Comparison of ENCODE assay signal across 23 cellular contexts in genomic region chr9:136921718-136922117, GRCh38. TPM values are rescaled to one million over a fixed set of nuclear protein-coding genes. Genes with fewer than 3 reads are reported as not detected.
DNase-seq lines count a peak whose midpoint lies in the region; ATAC-seq and TF ChIP-seq lines count a peak whose summit lies in the region.
"Had no signal": no experiment of that assay in that cellular context is flagged by ENCODE, and none has a peak within 500 bp of the region (broad histone marks: within the 10 kb centered on the region; RNA-seq: fewer than 3 reads in every experiment).

No MANE protein-coding gene starts in this region.

- H3K4me1 ChIP-seq in right cardiac atrium (ENCODE audit: control insufficient read depth, insufficient read depth, low read length) (no peaks in the 10 kb centered on the region), tibial artery (peaks cover 0 to 53% (median 38%) of the 10 kb centered on the region in 4 donors)

- H3K36me3 ChIP-seq in tibial artery = peaks cover 7 to 63% (median 32%) of the 10 kb centered on the region in 3 donors

- intact Hi-C loops in activated T-helper 1 cell treated with anti-CD3 and anti-CD28 coated beads, Interleukin-12 subunit alpha, Interleukin-12 subunit beta, Interleukin-2, Interleukin-4 antibody, amounts not matched to agents 30 ng/mL and 10 ng/mL and 1 ng/mL, durations not matched to agents 14 hours and 24 hours and 36 hours (cut with micrococcal nuclease) = no loop called here
- intact Hi-C loops in Right ventricle myocardium superior (cut with DNase I) = no loop called here
- intact Hi-C loops in right cardiac atrium (cut with DNase I) = no loop called here
- intact Hi-C loops in tibial artery (cut with DNase I; ENCODE audit: low total_unique reads) = no loop called here

- H3K9me3 ChIP-seq in right cardiac atrium (ENCODE audit: control insufficient read depth, low read length) (no peaks in the 10 kb centered on the region), tibial artery (no peaks in the 10 kb centered on the region)
- H3K9me3 ChIP-seq: SJSA1 had no signal

- H3K4me1 Mint-ChIP-seq in activated T-helper 1 cell treated with anti-CD3 and anti-CD28 coated beads, Interleukin-12 subunit alpha, Interleukin-12 subunit beta, Interleukin-2, Interleukin-4 antibody, amounts not matched to agents 30 ng/mL and 10 ng/mL and 1 ng/mL, durations not matched to agents 14 hours and 24 hours and 36 hours (ENCODE audit: low read depth) = no peaks in the 10 kb centered on the region

- ATAC-seq in Right ventricle myocardium superior (ENCODE audit: poor library complexity) (peak; percentile 84), right cardiac atrium (peak; percentile 49 to 52), GM19455 (IDR thresholded peaks at IDR 0.05; ENCODE audit: unreplicated experiment) (no peak), GM18867 (IDR thresholded peaks at IDR 0.05; ENCODE audit: unreplicated experiment) (no peak)
- ATAC-seq: HCT116, PC-3 had no signal

- peak overlapping the region; percentile 14 for H3K27ac ChIP-seq in right cardiac atrium (ENCODE audit: low read length)
- H3K27ac ChIP-seq in tibial artery = peak overlapping the region; percentile 78 to 92
- H3K27ac ChIP-seq: C4-2B, GM23248, KMS-11, SJSA1 had no signal

- H3K9me3 Mint-ChIP-seq in activated T-helper 1 cell treated with anti-CD3 and anti-CD28 coated beads, Interleukin-12 subunit alpha, Interleukin-12 subunit beta, Interleukin-2, Interleukin-4 antibody, amounts not matched to agents 30 ng/mL and 10 ng/mL and 1 ng/mL, durations not matched to agents 14 hours and 24 hours and 36 hours = no peaks in the 10 kb centered on the region

- no peak overlapping the region for H3K4me3 Mint-ChIP-seq in activated T-helper 1 cell treated with anti-CD3 and anti-CD28 coated beads, Interleukin-12 subunit alpha, Interleukin-12 subunit beta, Interleukin-2, Interleukin-4 antibody, amounts not matched to agents 30 ng/mL and 10 ng/mL and 1 ng/mL, durations not matched to agents 14 hours and 24 hours and 36 hours

- no peak for DNase-seq in activated T-helper 1 cell treated with anti-CD3 and anti-CD28 coated beads, Interleukin-12 subunit alpha, Interleukin-12 subunit beta, Interleukin-2, Interleukin-4 antibody, amounts not matched to agents 30 ng/mL and 10 ng/mL and 1 ng/mL, durations not matched to agents 14 hours and 24 hours and 36 hours (ENCODE audit: low spot score)
- DNase-seq in Right ventricle myocardium superior (peak; percentile 66), right cardiac atrium (peak in 2 of 3 donors; percentile 14 to 51), tibial artery (peak in 1 of 2 donors; percentile 89), NCI-H524 (lab: John Stamatoyannopoulos, UW) (no peak), SIG-M5 treated with dmso at 0.1 percent for 504 hours (lab: John Stamatoyannopoulos, UW; ENCODE audit: unreplicated experiment) (no peak)
- DNase-seq: AML-193, DMS79 treated with DMSO at 0.1 percent for 48 hours, GM23248, MV-4-11, NCI-H1417 treated with DMSO at 0.1 percent for 48 hours, NCI-H187 treated with DMSO at 0.1 percent for 48 hours, NCI-H226, NCI-H526, PC-3, RPMI8226 had no signal

- H3K27me3 ChIP-seq in right cardiac atrium (ENCODE audit: control insufficient read depth, insufficient read depth) (no peaks in the 10 kb centered on the region), tibial artery (no peaks in the 10 kb centered on the region)
- H3K27me3 ChIP-seq: SJSA1 had no signal

- peak overlapping the region; percentile 29 for H3K27ac Mint-ChIP-seq in activated T-helper 1 cell treated with anti-CD3 and anti-CD28 coated beads, Interleukin-12 subunit alpha, Interleukin-12 subunit beta, Interleukin-2, Interleukin-4 antibody, amounts not matched to agents 30 ng/mL and 10 ng/mL and 1 ng/mL, durations not matched to agents 14 hours and 24 hours and 36 hours

- WGBS in right cardiac atrium = 48% methylated on average over 10 of the region's 10 CpGs

- peaks cover 38% of the 10 kb centered on the region for H3K36me3 Mint-ChIP-seq in activated T-helper 1 cell treated with anti-CD3 and anti-CD28 coated beads, Interleukin-12 subunit alpha, Interleukin-12 subunit beta, Interleukin-2, Interleukin-4 antibody, amounts not matched to agents 30 ng/mL and 10 ng/mL and 1 ng/mL, durations not matched to agents 14 hours and 24 hours and 36 hours (ENCODE audit: low read depth)

- no peak for TF ChIP-seq CTCF in tibial artery (IDR thresholded peaks at IDR 0.05)

- no peak overlapping the region for H3K4me3 ChIP-seq in right cardiac atrium (ENCODE audit: low read length)
- no peak overlapping the region for H3K4me3 ChIP-seq in tibial artery
- H3K4me3 ChIP-seq: GM23248, SJSA1 had no signal

- H3K27me3 Mint-ChIP-seq in activated T-helper 1 cell treated with anti-CD3 and anti-CD28 coated beads, Interleukin-12 subunit alpha, Interleukin-12 subunit beta, Interleukin-2, Interleukin-4 antibody, amounts not matched to agents 30 ng/mL and 10 ng/mL and 1 ng/mL, durations not matched to agents 14 hours and 24 hours and 36 hours (ENCODE audit: insufficient read depth) = no peaks in the 10 kb centered on the region

RNA-seq across cellular contexts. Expression of gene FBXW5, which starts 22.8 kb away (rescaled TPM):
- 92.5 and 96.2 TPM in 2 replicates for total RNA-seq in activated T-helper 1 cell treated with anti-CD3 and anti-CD28 coated beads, Interleukin-12 subunit alpha, Interleukin-12 subunit beta, Interleukin-2, Interleukin-4 antibody, amounts not matched to agents 30 ng/mL and 10 ng/mL and 1 ng/mL, durations not matched to agents 14 hours and 24 hours and 36 hours
- total RNA-seq in Right ventricle myocardium superior (142 TPM), right cardiac atrium (100 to 1,000 TPM; 108 to 139 (median 120) TPM)
- 150 TPM for polyA plus RNA-seq in right cardiac atrium

RNA-seq across cellular contexts. Expression of gene C8G, which starts 23.3 kb away (rescaled TPM):
- 0.56 and 1.5 TPM in 2 replicates for total RNA-seq in activated T-helper 1 cell treated with anti-CD3 and anti-CD28 coated beads, Interleukin-12 subunit alpha, Interleukin-12 subunit beta, Interleukin-2, Interleukin-4 antibody, amounts not matched to agents 30 ng/mL and 10 ng/mL and 1 ng/mL, durations not matched to agents 14 hours and 24 hours and 36 hours
- total RNA-seq in Right ventricle myocardium superior (1.1 TPM), right cardiac atrium (1 to 10 TPM; 1.0 to 1.8 (median 1.4) TPM)
- polyA plus RNA-seq in right cardiac atrium = 1.4 TPM
- total RNA-seq: GM23248, SJSA1 had no signal

RNA-seq across cellular contexts. Expression of gene LCN12, which starts 30.4 kb away (rescaled TPM):
- 1.8 and 1.9 TPM in 2 replicates for total RNA-seq in activated T-helper 1 cell treated with anti-CD3 and anti-CD28 coated beads, Interleukin-12 subunit alpha, Interleukin-12 subunit beta, Interleukin-2, Interleukin-4 antibody, amounts not matched to agents 30 ng/mL and 10 ng/mL and 1 ng/mL, durations not matched to agents 14 hours and 24 hours and 36 hours
- total RNA-seq in Right ventricle myocardium superior (2.1 TPM), right cardiac atrium (10 to 100 TPM in 3 of 4 donors, 1 to 10 TPM in 1; 9.8 to 21.2 (median 13.1) TPM)
- polyA plus RNA-seq in right cardiac atrium = 7.0 TPM
- total RNA-seq: GM23248, SJSA1 had no signal
- polyA plus RNA-seq: GM23248 had no signal

RNA-seq across cellular contexts. Expression of gene TRAF2, which starts 35.4 kb away (rescaled TPM):
- 67.4 and 76.3 TPM in 2 replicates for total RNA-seq in activated T-helper 1 cell treated with anti-CD3 and anti-CD28 coated beads, Interleukin-12 subunit alpha, Interleukin-12 subunit beta, Interleukin-2, Interleukin-4 antibody, amounts not matched to agents 30 ng/mL and 10 ng/mL and 1 ng/mL, durations not matched to agents 14 hours and 24 hours and 36 hours
- total RNA-seq in Right ventricle myocardium superior (9.1 TPM), right cardiac atrium (10 to 100 TPM in 1 of 4 donors, 1 to 10 TPM in 3; 6.1 to 10.2 (median 8.6) TPM)
- polyA plus RNA-seq in right cardiac atrium = 6.7 TPM

RNA-seq across cellular contexts. Expression of gene PTGDS, which starts 55.6 kb away (rescaled TPM):
- total RNA-seq in activated T-helper 1 cell treated with anti-CD3 and anti-CD28 coated beads, Interleukin-12 subunit alpha, Interleukin-12 subunit beta, Interleukin-2, Interleukin-4 antibody, amounts not matched to agents 30 ng/mL and 10 ng/mL and 1 ng/mL, durations not matched to agents 14 hours and 24 hours and 36 hours = 0.36 TPM in 1 of 2 replicates, not detected in the other
- total RNA-seq in Right ventricle myocardium superior (6,152 TPM), right cardiac atrium (1,000 to 10,000 TPM; 3,127 to 5,556 (median 4,402) TPM)
- 6,981 TPM for polyA plus RNA-seq in right cardiac atrium
- total RNA-seq: GM23248, HT-29, PC-3, SJSA1 had no signal

Comparison
In these comparisons a context has a peak if more than half of its experiments do, and no peak if none do; other contexts are left out.
1. DNase-seq: peak in Right ventricle myocardium superior (single experiment) and right cardiac atrium (2 of 3); none in activated T-helper 1 cell treated with anti-CD3 and anti-CD28 coated beads, Interleukin-12 subunit alpha, Interleukin-12 subunit beta, Interleukin-2, Interleukin-4 antibody, amounts not matched to agents 30 ng/mL and 10 ng/mL and 1 ng/mL, durations not matched to agents 14 hours and 24 hours and 36 hours (single experiment), NCI-H524 (0 of 2) and SIG-M5 treated with dmso at 0.1 percent for 504 hours (single experiment).
2. ATAC-seq: peak in Right ventricle myocardium superior (single experiment) and right cardiac atrium (2 of 2); none in GM19455 (single experiment) and GM18867 (single experiment).